Comparison of ENCODE assay signal across 16 cellular contexts in the genomic region with DNA sequence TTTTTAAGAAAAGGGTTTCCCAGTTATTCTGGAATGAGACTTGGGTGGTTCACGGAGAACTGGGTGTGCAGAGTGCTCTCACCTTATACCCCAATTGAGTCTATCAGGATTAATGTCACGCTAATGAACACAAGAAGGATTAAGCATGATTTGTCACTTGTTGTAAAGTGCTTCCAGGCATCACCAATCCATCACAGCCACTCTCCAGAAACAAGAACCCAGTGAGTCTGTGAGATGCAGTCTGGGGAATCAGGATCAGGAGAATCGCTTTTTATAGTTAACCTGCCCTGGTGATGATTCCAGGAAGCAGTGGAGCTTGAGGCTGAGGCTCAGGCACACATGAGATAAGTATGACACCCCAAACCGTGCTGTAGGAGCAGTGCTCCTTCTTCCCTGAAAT.
DNase-seq lines count a peak whose midpoint lies in the region; TF ChIP-seq lines count a peak whose summit lies in the region.
"Had no signal": no experiment of that assay in that cellular context is flagged by ENCODE, and none has a peak within 500 bp of the region (broad histone marks: within the 10 kb centered on the region; RNA-seq: fewer than 3 reads in every experiment).

No MANE protein-coding gene starts in this region.

- no peak for TF ChIP-seq CTCF in esophagus muscularis mucosa (IDR thresholded peaks at IDR 0.05)
- no peak for TF ChIP-seq CTCF in progenitor cell of endocrine pancreas (IDR thresholded peaks at IDR 0.05; ENCODE audit: unreplicated experiment)

- CTCF ChIA-PET in activated CD4-positive, alpha-beta memory T cell treated with anti-CD3 and anti-CD28 coated beads, Interleukin-2, amount 10 ng/mL, durations not matched to agents 7 days and 5 days (lab: Charles Lee), result no interaction called here
- CTCF ChIA-PET in activated CD4-positive, alpha-beta memory T cell treated with anti-CD3 and anti-CD28 coated beads for 36 hours (lab: Charles Lee), result no interaction called here

- TF ChIP-seq POLR2A in esophagus muscularis mucosa (IDR thresholded peaks at IDR 0.05; ENCODE audit: low read depth), result no peak

- no peaks in the 10 kb centered on the region for H3K27me3 ChIP-seq in esophagus muscularis mucosa
- H3K27me3 ChIP-seq: BLaER1 treated with 17β-estradiol and CSF1 and Interleukin-3, amounts not matched to agents 10 nM and 100 nM had no signal

- no peak overlapping the region for H3K4me3 ChIP-seq in esophagus muscularis mucosa
- H3K4me3 ChIP-seq: BLaER1 treated with 17β-estradiol and CSF1 and Interleukin-3, amounts not matched to agents 10 nM and 100 nM had no signal

- peak; percentile 4 for DNase-seq in activated CD4-positive, alpha-beta memory T cell treated with anti-CD3 and anti-CD28 coated beads, Interleukin-2, amount 10 ng/mL, durations not matched to agents 7 days and 5 days
- DNase-seq in activated CD4-positive, alpha-beta memory T cell treated with anti-CD3 and anti-CD28 coated beads for 36 hours, result no peak
- DNase-seq in NCI-H524 treated with DMSO at 0.1 percent for 48 hours (lab: John Stamatoyannopoulos, UW), result peak; percentile 53
- DNase-seq in esophagus muscularis mucosa (ENCODE audit: extremely low spot score), result peak; percentile 83
- peak; percentile 0 for DNase-seq in progenitor cell of endocrine pancreas (ENCODE audit: low spot score, unreplicated experiment)
- DNase-seq in D341Med (ENCODE audit: low spot score), result no peak
- no peak for DNase-seq in NCI-H2196 treated with DMSO at 0.1 percent for 48 hours (lab: John Stamatoyannopoulos, UW; ENCODE audit: unreplicated experiment)
- no peak for DNase-seq in Ammon's horn (ENCODE audit: low spot score)
- DNase-seq: EL, Karpas-422, MM.1S, NCI-H1105 treated with DMSO at 0.1 percent for 48 hours, NCI-H187 treated with DMSO at 0.1 percent for 48 hours, NCI-H446 treated with DMSO at 0.1 percent for 48 hours had no signal

- no peak overlapping the region for H3K27ac ChIP-seq in esophagus muscularis mucosa (replicated peaks in 1 of 4)
- H3K27ac ChIP-seq: 22Rv1; BLaER1 treated with 17β-estradiol and CSF1 and Interleukin-3, amounts not matched to agents 10 nM and 100 nM had no signal

- POLR2A ChIA-PET in activated CD4-positive, alpha-beta memory T cell treated with anti-CD3 and anti-CD28 coated beads, Interleukin-2, amount 10 ng/mL, durations not matched to agents 7 days and 5 days (lab: Charles Lee), result no interaction called here
- POLR2A ChIA-PET in activated CD4-positive, alpha-beta memory T cell treated with anti-CD3 and anti-CD28 coated beads for 36 hours (lab: Charles Lee), result no interaction called here

- peaks cover 0 to 15% (median 9%) of the 10 kb centered on the region in 4 donors for H3K4me1 ChIP-seq in esophagus muscularis mucosa
- H3K4me1 ChIP-seq: BLaER1 treated with 17β-estradiol and CSF1 and Interleukin-3, amounts not matched to agents 10 nM and 100 nM had no signal

- no peaks in the 10 kb centered on the region for H3K4me1 Mint-ChIP-seq in activated CD4-positive, alpha-beta memory T cell treated with anti-CD3 and anti-CD28 coated beads, Interleukin-2, amount 10 ng/mL, durations not matched to agents 7 days and 5 days
- no peaks in the 10 kb centered on the region for H3K4me1 Mint-ChIP-seq in activated CD4-positive, alpha-beta memory T cell treated with anti-CD3 and anti-CD28 coated beads for 36 hours (ENCODE audit: low read depth)
- H3K4me1 Mint-ChIP-seq in progenitor cell of endocrine pancreas (ENCODE audit: low read depth), result peaks cover 6% of the 10 kb centered on the region

- H3K27ac Mint-ChIP-seq in activated CD4-positive, alpha-beta memory T cell treated with anti-CD3 and anti-CD28 coated beads, Interleukin-2, amount 10 ng/mL, durations not matched to agents 7 days and 5 days, result no peak overlapping the region
- no peak overlapping the region for H3K27ac Mint-ChIP-seq in activated CD4-positive, alpha-beta memory T cell treated with anti-CD3 and anti-CD28 coated beads for 36 hours
- peak overlapping the region; percentile 27 for H3K27ac Mint-ChIP-seq in progenitor cell of endocrine pancreas

- no peaks in the 10 kb centered on the region for H3K9me3 Mint-ChIP-seq in activated CD4-positive, alpha-beta memory T cell treated with anti-CD3 and anti-CD28 coated beads, Interleukin-2, amount 10 ng/mL, durations not matched to agents 7 days and 5 days
- no peaks in the 10 kb centered on the region for H3K9me3 Mint-ChIP-seq in activated CD4-positive, alpha-beta memory T cell treated with anti-CD3 and anti-CD28 coated beads for 36 hours
- H3K9me3 Mint-ChIP-seq in progenitor cell of endocrine pancreas (ENCODE audit: low read depth), result peaks cover 13% of the 10 kb centered on the region

- H3K36me3 Mint-ChIP-seq in activated CD4-positive, alpha-beta memory T cell treated with anti-CD3 and anti-CD28 coated beads, Interleukin-2, amount 10 ng/mL, durations not matched to agents 7 days and 5 days (ENCODE audit: low read depth), result no peaks in the 10 kb centered on the region
- no peaks in the 10 kb centered on the region for H3K36me3 Mint-ChIP-seq in activated CD4-positive, alpha-beta memory T cell treated with anti-CD3 and anti-CD28 coated beads for 36 hours
- H3K36me3 Mint-ChIP-seq in progenitor cell of endocrine pancreas (ENCODE audit: insufficient read depth), result no peaks in the 10 kb centered on the region

- WGBS in esophagus muscularis mucosa, result 88% methylated on average over 4 of the region's 4 CpGs

- no peak for TF ChIP-seq EP300 in esophagus muscularis mucosa (IDR thresholded peaks at IDR 0.05)

- no peaks in the 10 kb centered on the region for H3K9me3 ChIP-seq in esophagus muscularis mucosa
- H3K9me3 ChIP-seq: BLaER1 treated with 17β-estradiol and CSF1 and Interleukin-3, amounts not matched to agents 10 nM and 100 nM had no signal

- H3K27me3 Mint-ChIP-seq in activated CD4-positive, alpha-beta memory T cell treated with anti-CD3 and anti-CD28 coated beads, Interleukin-2, amount 10 ng/mL, durations not matched to agents 7 days and 5 days, result peaks cover 8% of the 10 kb centered on the region
- peaks cover 3% of the 10 kb centered on the region for H3K27me3 Mint-ChIP-seq in activated CD4-positive, alpha-beta memory T cell treated with anti-CD3 and anti-CD28 coated beads for 36 hours
- peaks cover 7% of the 10 kb centered on the region for H3K27me3 Mint-ChIP-seq in progenitor cell of endocrine pancreas

- no peak overlapping the region for H3K4me3 Mint-ChIP-seq in activated CD4-positive, alpha-beta memory T cell treated with anti-CD3 and anti-CD28 coated beads, Interleukin-2, amount 10 ng/mL, durations not matched to agents 7 days and 5 days
- no peak overlapping the region for H3K4me3 Mint-ChIP-seq in activated CD4-positive, alpha-beta memory T cell treated with anti-CD3 and anti-CD28 coated beads for 36 hours
- no peak overlapping the region for H3K4me3 Mint-ChIP-seq in progenitor cell of endocrine pancreas (ENCODE audit: low read depth)

- no peaks in the 10 kb centered on the region for H3K36me3 ChIP-seq in esophagus muscularis mucosa
- H3K36me3 ChIP-seq: BLaER1 treated with 17β-estradiol and CSF1 and Interleukin-3, amounts not matched to agents 10 nM and 100 nM had no signal

- intact Hi-C loops in activated CD4-positive, alpha-beta memory T cell treated with anti-CD3 and anti-CD28 coated beads for 36 hours (cut with micrococcal nuclease), result no loop called here
- intact Hi-C loops in esophagus muscularis mucosa (cut with DNase I), result no loop called here

Comparison
In these comparisons a context has a peak if more than half of its experiments do, and no peak if none do; other contexts are left out.
1. DNase-seq: peak in activated CD4-positive, alpha-beta memory T cell treated with anti-CD3 and anti-CD28 coated beads, Interleukin-2, amount 10 ng/mL, durations not matched to agents 7 days and 5 days (single experiment), NCI-H524 treated with DMSO at 0.1 percent for 48 hours (single experiment), esophagus muscularis mucosa (single experiment) and progenitor cell of endocrine pancreas (single experiment); none in activated CD4-positive, alpha-beta memory T cell treated with anti-CD3 and anti-CD28 coated beads for 36 hours (single experiment), D341Med (single experiment), NCI-H2196 treated with DMSO at 0.1 percent for 48 hours (single experiment) and Ammon's horn (single experiment).